23 cellular contexts compared by ENCODE assay signal in the genomic region with DNA sequence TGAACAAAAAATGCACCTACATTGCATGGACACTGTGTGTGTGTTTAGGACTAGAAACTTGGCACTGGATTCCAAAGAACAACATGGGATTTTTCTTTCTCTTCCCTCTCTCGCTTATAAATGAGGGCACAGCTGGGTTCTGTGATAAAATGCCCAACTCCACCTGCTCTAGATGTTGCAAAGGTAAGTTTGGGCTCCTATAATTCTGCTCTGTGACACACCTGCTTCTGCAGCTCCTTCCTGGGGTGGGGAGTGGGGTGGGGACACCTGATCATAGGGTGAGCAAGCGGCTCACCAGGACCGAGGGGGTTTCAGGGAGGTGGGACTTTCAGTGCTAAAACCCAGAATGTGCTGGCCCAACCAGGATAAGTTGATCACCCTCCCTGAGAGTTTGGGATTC.
"Had no signal": no experiment of that assay in that cellular context is flagged by ENCODE, and none has a peak within 500 bp of the region (broad histone marks: within the 10 kb centered on the region; RNA-seq: fewer than 3 reads in every experiment).

No MANE protein-coding gene starts in this region.

- ATAC-seq: activated CD4-positive, CD25-positive, alpha-beta regulatory T cell treated with anti-CD3 and anti-CD28 coated beads, Interleukin-2, amount 50 U/mL, for 24 hours; activated CD8-positive, alpha-beta T cell treated with anti-CD3 and anti-CD28 coated beads, Interleukin-2, amount 10 ng/mL, durations not matched to agents 7 days and 5 days had no signal

- H3K9me3 ChIP-seq: adrenal gland, breast epithelium, Peyer's patch had no signal

- H3K27me3 ChIP-seq: adrenal gland, breast epithelium, Peyer's patch had no signal

- H3K27ac ChIP-seq: adrenal gland, breast epithelium, Peyer's patch, RWPE1 had no signal

- DNase-seq: activated CD4-positive, alpha-beta T cell treated with anti-CD3 and anti-CD28 coated beads for 4 hours; activated CD4-positive, alpha-beta T cell treated with anti-CD3 and anti-CD28 coated beads, Interleukin-2, amount 50 U/mL, for 4 hours; activated CD8-positive, alpha-beta memory T cell treated with anti-CD3 and anti-CD28 coated beads, Interleukin-2, amount 50 U/mL, for 48 hours; activated CD8-positive, alpha-beta T cell treated with anti-CD3 and anti-CD28 coated beads, Interleukin-2, amount 10 ng/mL, durations not matched to agents 7 days and 5 days; activated naive CD4-positive, alpha-beta T cell treated with anti-CD3 and anti-CD28 coated beads, Interleukin-2, amount 50 U/mL, for 16 hours; activated naive CD8-positive, alpha-beta T cell treated with anti-CD3 and anti-CD28 coated beads, Interleukin-2, amount 10 ng/mL, durations not matched to agents 7 days and 5 days; activated T-cell treated with anti-CD3 and anti-CD28 coated beads, Interleukin-2, amount 50 U/mL, for 1 hour; adrenal gland; anterior cingulate cortex; MM.1S; NCI-H1105; NCI-H1436 treated with DMSO at 0.1 percent for 48 hours; NCI-H2227 treated with DMSO at 0.1 percent for 48 hours; NCI-H446 treated with DMSO at 0.1 percent for 48 hours; NCI-H524 treated with DMSO at 0.1 percent for 48 hours; NCI-H748 treated with DMSO at 0.1 percent for 48 hours; NK-92 treated with Interleukin-12 subunit alpha and Interleukin-12 subunit beta, amount 100 ng/mL, for 24 hours; Peyer's patch; SHP77 treated with DMSO at 0.1 percent for 48 hours had no signal

- H3K9me3 Mint-ChIP-seq: activated naive CD8-positive, alpha-beta T cell treated with anti-CD3 and anti-CD28 coated beads, Interleukin-2, amount 10 ng/mL, durations not matched to agents 7 days and 5 days; T-helper 1 cell treated with Interleukin-12 subunit alpha and Interleukin-12 subunit beta and Interleukin-4 antibody, amounts not matched to agents 30 μg/mL and 1 μg/mL, for 36 hours had no signal

- H3K36me3 Mint-ChIP-seq: activated naive CD8-positive, alpha-beta T cell treated with anti-CD3 and anti-CD28 coated beads, Interleukin-2, amount 10 ng/mL, durations not matched to agents 7 days and 5 days had no signal

- H3K4me3 ChIP-seq: adrenal gland, breast epithelium, Peyer's patch had no signal

- H3K4me1 ChIP-seq: adrenal gland, breast epithelium had no signal

- H3K36me3 ChIP-seq: adrenal gland, breast epithelium, Peyer's patch had no signal

- H3K4me3 Mint-ChIP-seq: activated CD8-positive, alpha-beta T cell treated with anti-CD3 and anti-CD28 coated beads, Interleukin-2, amount 10 ng/mL, durations not matched to agents 7 days and 5 days; activated naive CD8-positive, alpha-beta T cell treated with anti-CD3 and anti-CD28 coated beads, Interleukin-2, amount 10 ng/mL, durations not matched to agents 7 days and 5 days; T-helper 1 cell treated with Interleukin-12 subunit alpha and Interleukin-12 subunit beta and Interleukin-4 antibody, amounts not matched to agents 30 μg/mL and 1 μg/mL, for 36 hours had no signal

- H3K4me1 Mint-ChIP-seq: activated naive CD8-positive, alpha-beta T cell treated with anti-CD3 and anti-CD28 coated beads, Interleukin-2, amount 10 ng/mL, durations not matched to agents 7 days and 5 days had no signal

- H3K27ac Mint-ChIP-seq: activated CD8-positive, alpha-beta T cell treated with anti-CD3 and anti-CD28 coated beads, Interleukin-2, amount 10 ng/mL, durations not matched to agents 7 days and 5 days; activated naive CD8-positive, alpha-beta T cell treated with anti-CD3 and anti-CD28 coated beads, Interleukin-2, amount 10 ng/mL, durations not matched to agents 7 days and 5 days; T-helper 1 cell treated with Interleukin-12 subunit alpha and Interleukin-12 subunit beta and Interleukin-4 antibody, amounts not matched to agents 30 μg/mL and 1 μg/mL, for 36 hours had no signal
